8 cellular contexts compared by ENCODE assay signal in genomic region chrX:71235482-71235881, GRCh38. TPM values are rescaled to one million over a fixed set of nuclear protein-coding genes. Genes with fewer than 3 reads are reported as not detected.
"Had no signal": no experiment of that assay in that cellular context is flagged by ENCODE, and none has a peak within 500 bp of the region (broad histone marks: within the 10 kb centered on the region; RNA-seq: fewer than 3 reads in every experiment).

No MANE protein-coding gene starts in this region.

- FAIRE-seq: H54, HTR-8/SVneo had no signal

- DNase-seq: GM23248, GOT3, H9, HCEC 1CT, IMR-90, KBM-7 had no signal

- H2AFZ ChIP-seq: GM23248 had no signal

- H3K9ac ChIP-seq: GM23248 had no signal

- H3K27ac ChIP-seq: GM23248 had no signal

- H3K27ac Mint-ChIP-seq: H9 had no signal

- H3K4me3 ChIP-seq: GM23248 had no signal

RNA-seq across cellular contexts. Expression of gene GJB1, which starts 12.5 kb away (rescaled TPM):
- total RNA-seq: GM23248, H9, IMR-90 had no signal
- polyA plus RNA-seq: GM23248, IMR-90 had no signal
